Comparison of ENCODE assay signal across 21 cellular contexts in genomic region chr3:89692601-89693000, GRCh38.
"Had no signal": no experiment of that assay in that cellular context is flagged by ENCODE, and none has a peak within 500 bp of the region (broad histone marks: within the 10 kb centered on the region; RNA-seq: fewer than 3 reads in every experiment).

No MANE protein-coding gene starts in this region.

- H3K9me3 ChIP-seq: SJCRH30 had no signal

- H3K4me3 ChIP-seq: K562, SJCRH30 had no signal

- H3K27me3 ChIP-seq: SJCRH30 had no signal

- ATAC-seq: activated CD8-positive, alpha-beta T cell treated with anti-CD3 and anti-CD28 coated beads, Interleukin-2, amount 10 ng/mL, durations not matched to agents 7 days and 5 days; K562; SK-N-SH treated with all-trans-retinoic acid at 6 μM for 48 hours; WTC11 had no signal

- DNase-seq: activated CD4-positive, alpha-beta T cell treated with anti-CD3 and anti-CD28 coated beads for 48 hours; activated CD4-positive, alpha-beta T cell treated with anti-CD3 and anti-CD28 coated beads, Interleukin-2, amount 50 U/mL, for 4 hours; activated CD4-positive, CD25-positive, alpha-beta regulatory T cell treated with anti-CD3 and anti-CD28 coated beads, Interleukin-2, amount 50 U/mL, for 72 hours; activated CD8-positive, alpha-beta memory T cell treated with anti-CD3 and anti-CD28 coated beads, Interleukin-2, amount 50 U/mL, for 48 hours; activated CD8-positive, alpha-beta T cell treated with anti-CD3 and anti-CD28 coated beads, Interleukin-2, amount 10 ng/mL, durations not matched to agents 7 days and 5 days; activated naive CD4-positive, alpha-beta T cell; activated T-cell treated with anti-CD3 and anti-CD28 coated beads, Interleukin-2, amount 50 U/mL, for 1 hour; amygdala; Karpas-422; NCI-H1048; NCI-H146; NCI-H187 treated with DMSO at 0.1 percent for 48 hours; NCI-H2081 treated with DMSO at 0.1 percent for 48 hours; NCI-H446; NCI-H524; SJCRH30; SW 1271 had no signal

- H3K4me1 ChIP-seq: SJCRH30 had no signal

- H3K27ac ChIP-seq: SJCRH30 had no signal

- FAIRE-seq: astrocyte, K562 had no signal

- H3K36me3 ChIP-seq: SJCRH30 had no signal
